8 cellular contexts compared by ENCODE assay signal in the genomic region with DNA sequence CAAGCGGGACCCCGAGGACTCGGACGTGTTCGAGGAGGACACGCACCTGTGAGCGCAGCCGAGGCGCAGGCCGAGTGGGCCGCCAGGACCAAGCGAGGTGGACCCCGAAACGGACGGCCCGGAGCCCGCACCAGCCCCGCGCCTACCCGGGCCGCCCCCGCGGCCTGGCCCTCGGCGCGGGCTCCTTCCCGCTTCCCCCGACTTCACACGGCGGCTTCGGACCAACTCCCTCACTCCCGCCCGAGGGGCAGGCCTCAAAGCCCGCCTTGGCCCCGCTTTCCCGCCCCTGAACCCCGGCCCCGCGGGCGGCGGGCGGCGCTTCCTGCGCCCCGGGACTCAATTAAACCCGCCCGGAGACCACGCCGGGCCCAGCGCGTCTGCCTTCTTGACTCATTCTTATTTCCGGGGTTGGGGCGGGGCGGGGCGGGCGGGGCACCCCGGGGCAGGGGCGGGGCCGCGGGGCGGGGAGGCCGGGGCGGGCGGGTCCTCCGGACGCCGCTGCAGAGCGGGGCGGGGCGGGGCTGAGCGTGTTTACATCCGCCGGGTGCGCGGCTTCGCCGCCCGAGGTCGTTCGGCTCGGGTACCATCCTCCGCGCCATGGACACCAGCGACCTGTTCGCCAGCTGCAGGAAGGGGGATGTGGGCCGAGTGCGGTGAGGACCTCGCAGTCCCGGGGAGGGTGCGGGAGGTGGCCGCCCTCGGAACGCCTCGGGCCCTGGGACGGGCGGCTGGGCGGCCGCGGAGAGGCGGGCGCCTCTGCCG. TPM values are rescaled to one million over a fixed set of nuclear protein-coding genes. Genes with fewer than 3 reads are reported as not detected.
DNase-seq lines count a peak whose midpoint lies in the region; ATAC-seq and TF ChIP-seq lines count a peak whose summit lies in the region.

Gene ABTB1, plus strand, starts transcription at position 524 of the 762 bp plus-strand sequence. Its CDS starts 74 bp downstream, at position 598.

- H3K4me2 ChIP-seq in OCI-LY3 (ENCODE audit: low read length) = peak within 1 kb of the TSS; percentile 88

- H3K27me3 ChIP-seq in CD4-positive, alpha-beta memory T cell (ENCODE audit: insufficient read depth, low read length) = no peaks in the 10 kb centered on the region
- H3K27me3 ChIP-seq in OCI-LY3 (ENCODE audit: low read depth, low read length) (no peaks in the 10 kb centered on the region), muscle layer of colon (ENCODE audit: control insufficient read depth in 1 of 2, insufficient read depth in 2 of 2, low read length in 2 of 2) (no peaks in the 10 kb centered on the region)

- no peaks in the 10 kb centered on the region for H3K9me3 ChIP-seq in CD4-positive, alpha-beta memory T cell (ENCODE audit: control insufficient read depth in 1 of 2, low read length in 2 of 2)
- H3K9me3 ChIP-seq in OCI-LY3 (ENCODE audit: insufficient read depth, low read length) = no peaks in the 10 kb centered on the region
- H3K9me3 ChIP-seq in muscle layer of colon (ENCODE audit: low read length) = no peaks in the 10 kb centered on the region

- peak within 1 kb of the TSS; percentile 90 to 98 (median 94) for H3K27ac Mint-ChIP-seq in CD4-positive, alpha-beta memory T cell

- peak; percentile 63 for ATAC-seq in GM19467 (IDR thresholded peaks at IDR 0.05; ENCODE audit: unreplicated experiment)

- peak; percentile 64 for TF ChIP-seq POLR2A in erythroblast (IDR thresholded peaks at IDR 0.05; ENCODE audit: low read length)

- no peaks in the 10 kb centered on the region for H3K9me3 Mint-ChIP-seq in CD4-positive, alpha-beta memory T cell

- CTCF ChIA-PET in CD4-positive, alpha-beta memory T cell (lab: Charles Lee; ENCODE audit: partially characterized antibody) = interaction anchor here (0.9 to 1.8 kb wide), 4 partner anchors 21 to 97 kb away, joined by 3 to 5 read pairs (median 4); partner anchors contain the start of gene TPRA1

- H3K27me3 Mint-ChIP-seq in CD4-positive, alpha-beta memory T cell = no peaks in the 10 kb centered on the region

- peaks cover 3 to 16% of the 10 kb centered on the region in 2 donors for H3K36me3 Mint-ChIP-seq in CD4-positive, alpha-beta memory T cell

- H3K4me3 Mint-ChIP-seq in CD4-positive, alpha-beta memory T cell = peak within 1 kb of the TSS; percentile 88 to 94 (median 92)

- no peaks in the 10 kb centered on the region for H4K20me1 ChIP-seq in OCI-LY3 (ENCODE audit: insufficient read depth, low read length)

- peaks cover 18 to 41% (median 28%) of the 10 kb centered on the region in 4 donors for H3K4me1 Mint-ChIP-seq in CD4-positive, alpha-beta memory T cell

- H3K27ac ChIP-seq in CD4-positive, alpha-beta memory T cell (ENCODE audit: low read depth, low read length) = peak within 1 kb of the TSS; percentile 86
- peak within 1 kb of the TSS; percentile 50 for H3K27ac ChIP-seq in OCI-LY3 (ENCODE audit: low read length)
- H3K27ac ChIP-seq in muscle layer of colon (ENCODE audit: low read depth, low read length) = peak within 1 kb of the TSS; percentile 88

- peaks cover 10% of the 10 kb centered on the region for H3K36me3 ChIP-seq in CD4-positive, alpha-beta memory T cell (ENCODE audit: insufficient read depth, low read length)
- no peaks in the 10 kb centered on the region for H3K36me3 ChIP-seq in OCI-LY3 (replicated peaks; ENCODE audit: low read depth, low read length)
- peaks cover 19% of the 10 kb centered on the region for H3K36me3 ChIP-seq in muscle layer of colon (ENCODE audit: insufficient read depth, low read length)

- H3K9ac ChIP-seq in OCI-LY3 (ENCODE audit: low read length) (peak within 1 kb of the TSS; percentile 94), muscle layer of colon (ENCODE audit: low read length) (peak within 1 kb of the TSS; percentile 65)

- intact Hi-C loops in CD4-positive, alpha-beta memory T cell (cut with micrococcal nuclease) = loop anchor here (1.0 to 10.0 kb wide), 9 partner anchors 43 to 1758 kb away; partner anchors contain the start of genes CHCHD6, MCM2, PODXL2 and SEC61A1

- TF ChIP-seq CTCF in OCI-LY3 (IDR thresholded peaks at IDR 0.05; ENCODE audit: low read depth, low read length) = peak; percentile 4; the same call in 1 of the 2 replicates

- POLR2A ChIA-PET in CD4-positive, alpha-beta memory T cell (lab: Charles Lee; ENCODE audit: partially characterized antibody) = interaction anchor here (0.5 to 3.3 kb wide), 15 partner anchors 10 to 1767 kb away, joined by 3 to 29 read pairs (median 4); partner anchors contain the start of genes IFT122, MBD4, MCM2 and PODXL2

- peak; percentile 79 to 86 (median 85) for DNase-seq in CD4-positive, alpha-beta memory T cell
- DNase-seq in HUDEP-2 (lab: John Stamatoyannopoulos, UW; ENCODE audit: unreplicated experiment in 76 of 76) (peak in 70 of 76 experiments; percentile 3 to 86 (median 68)), activated T-cell treated with anti-CD3 and anti-CD28 coated beads for 4 hours (peak; percentile 80), erythroblast (lab: John Stamatoyannopoulos, UW) (peak; percentile 85 to 91)
- peak; percentile 61 for DNase-seq in stimulated activated CD8-positive, alpha-beta memory T cell treated with anti-CD3 and anti-CD28 coated beads, Interleukin-7, amount 100 ng/mL, for 24 hours (ENCODE audit: low read depth)

- H3K4me3 ChIP-seq in CD4-positive, alpha-beta memory T cell (ENCODE audit: low read length in 2 of 2) = peak within 1 kb of the TSS; percentile 61 to 80
- H3K4me3 ChIP-seq in OCI-LY3 (ENCODE audit: low read length) (peak within 1 kb of the TSS; percentile 97), muscle layer of colon (ENCODE audit: low read depth in 1 of 2, low read length in 2 of 2) (peak within 1 kb of the TSS; percentile 67 to 99)

- H3K79me2 ChIP-seq in OCI-LY3 (ENCODE audit: low read length) = peaks cover 17% of the 10 kb centered on the region

- peak within 1 kb of the TSS; percentile 51 for H2AFZ ChIP-seq in OCI-LY3 (ENCODE audit: low read depth, low read length)

- H3K4me1 ChIP-seq in CD4-positive, alpha-beta memory T cell (ENCODE audit: insufficient read depth, low read length) = peaks cover 31% of the 10 kb centered on the region
- peaks cover 12% of the 10 kb centered on the region for H3K4me1 ChIP-seq in OCI-LY3 (ENCODE audit: low read length)
- peaks cover 11% of the 10 kb centered on the region for H3K4me1 ChIP-seq in muscle layer of colon (ENCODE audit: insufficient read depth, low read length)

RNA-seq across cellular contexts. Expression of gene ABTB1, which starts in this region (rescaled TPM):
- total RNA-seq in CD4-positive, alpha-beta memory T cell = 100 to 1,000 TPM; 167 to 169 TPM
- 10 to 100 TPM; 66.9 to 72.9 TPM for polyA plus RNA-seq in CD4-positive, alpha-beta memory T cell

Comparison
In these comparisons a context has a peak if more than half of its experiments do, and no peak if none do; other contexts are left out.
1. Peak in every context shown above with its lines: DNase-seq, ATAC-seq, H3K4me3 ChIP-seq and H3K27ac ChIP-seq.